Comparison of ENCODE assay signal across 8 cellular contexts in the genomic region with DNA sequence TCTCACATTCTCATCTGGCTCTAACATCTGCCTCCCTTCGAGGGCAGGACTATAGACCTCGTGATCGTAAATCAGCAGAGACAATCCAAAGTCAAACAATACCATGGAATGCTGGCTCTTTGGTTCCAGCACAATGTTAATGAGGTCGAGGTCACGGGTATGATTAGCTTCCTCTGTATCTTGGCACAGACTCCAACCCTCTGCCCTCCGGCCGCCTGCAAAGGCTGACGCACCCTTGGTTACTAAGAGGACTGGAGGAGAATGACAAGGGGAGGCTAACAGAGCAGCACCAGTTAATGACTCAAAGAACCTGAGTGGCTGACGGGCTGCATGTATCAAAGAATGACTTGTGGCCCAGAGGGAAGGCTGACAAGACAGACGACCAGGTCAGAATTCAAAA. TPM values are rescaled to one million over a fixed set of nuclear protein-coding genes. Genes with fewer than 3 reads are reported as not detected.
DNase-seq lines count a peak whose midpoint lies in the region; ATAC-seq and TF ChIP-seq lines count a peak whose summit lies in the region.

No MANE protein-coding gene starts in this region.

- H3K27ac Mint-ChIP-seq in nephron progenitor cell (peak overlapping the region; percentile 99), T-helper 17 cell (no peak overlapping the region)
- no peak overlapping the region for H3K27ac Mint-ChIP-seq in activated CD8-positive, alpha-beta memory T cell treated with anti-CD3 and anti-CD28 coated beads, Interleukin-2, amount 10 ng/mL, durations not matched to agents 7 days and 5 days
- H3K27ac Mint-ChIP-seq in naive thymus-derived CD8-positive, alpha-beta T cell, result no peak overlapping the region

- no peaks in the 10 kb centered on the region for H3K36me3 ChIP-seq in esophagus squamous epithelium

- H3K4me1 Mint-ChIP-seq in nephron progenitor cell (peaks cover 100% of the 10 kb centered on the region), T-helper 17 cell (no peaks in the 10 kb centered on the region)
- H3K4me1 Mint-ChIP-seq in activated CD8-positive, alpha-beta memory T cell treated with anti-CD3 and anti-CD28 coated beads, Interleukin-2, amount 10 ng/mL, durations not matched to agents 7 days and 5 days, result no peaks in the 10 kb centered on the region
- H3K4me1 Mint-ChIP-seq in naive thymus-derived CD8-positive, alpha-beta T cell, result peaks cover 0 to 2% (median 0%) of the 10 kb centered on the region in 4 donors

- H3K9me3 ChIP-seq in esophagus squamous epithelium (no peaks in the 10 kb centered on the region), T-helper 17 cell (ENCODE audit: control insufficient read depth, low read length, poor library complexity, severe bottlenecking) (no peaks in the 10 kb centered on the region)

- TF ChIP-seq POLR2A in esophagus squamous epithelium (IDR thresholded peaks at IDR 0.05), result no peak

- H3K27me3 Mint-ChIP-seq in nephron progenitor cell (ENCODE audit: low read depth, poor library complexity) (peaks cover 2% of the 10 kb centered on the region), T-helper 17 cell (peaks cover 39% of the 10 kb centered on the region)
- peaks cover 31% of the 10 kb centered on the region for H3K27me3 Mint-ChIP-seq in activated CD8-positive, alpha-beta memory T cell treated with anti-CD3 and anti-CD28 coated beads, Interleukin-2, amount 10 ng/mL, durations not matched to agents 7 days and 5 days
- H3K27me3 Mint-ChIP-seq in naive thymus-derived CD8-positive, alpha-beta T cell, result peaks cover 0 to 27% (median 16%) of the 10 kb centered on the region in 5 donors

- H3K4me3 Mint-ChIP-seq in nephron progenitor cell (peak overlapping the region; percentile 71), T-helper 17 cell (no peak overlapping the region)
- no peak overlapping the region for H3K4me3 Mint-ChIP-seq in activated CD8-positive, alpha-beta memory T cell treated with anti-CD3 and anti-CD28 coated beads, Interleukin-2, amount 10 ng/mL, durations not matched to agents 7 days and 5 days
- H3K4me3 Mint-ChIP-seq in naive thymus-derived CD8-positive, alpha-beta T cell, result no peak overlapping the region

- peak; percentile 77 for DNase-seq in COLO668 (lab: John Stamatoyannopoulos, UW; ENCODE audit: unreplicated experiment)
- DNase-seq in NCI-H748 treated with DMSO at 0.1 percent for 48 hours (lab: John Stamatoyannopoulos, UW), result peak; percentile 75
- peak; percentile 12 for DNase-seq in esophagus squamous epithelium (lab: John Stamatoyannopoulos, UW)
- peak; percentile 63 for DNase-seq in nephron progenitor cell
- DNase-seq in T-helper 17 cell, result no peak
- no peak for DNase-seq in activated CD8-positive, alpha-beta memory T cell treated with anti-CD3 and anti-CD28 coated beads, Interleukin-2, amount 10 ng/mL, durations not matched to agents 7 days and 5 days
- DNase-seq in naive thymus-derived CD8-positive, alpha-beta T cell, result no peak

- WGBS in esophagus squamous epithelium, 2 donors, result 29 to 43% methylated on average over 10 of the region's 10 CpGs

- CTCF ChIA-PET in activated CD8-positive, alpha-beta memory T cell treated with anti-CD3 and anti-CD28 coated beads, Interleukin-2, amount 10 ng/mL, durations not matched to agents 7 days and 5 days (lab: Charles Lee), result no interaction called here

- H3K4me3 ChIP-seq in esophagus squamous epithelium, result peak overlapping the region in 1 of 4 donors; percentile 1

- POLR2A ChIA-PET in naive thymus-derived CD8-positive, alpha-beta T cell (lab: Charles Lee), result no interaction called here

- H3K27ac ChIP-seq in esophagus squamous epithelium, result peak overlapping the region in 3 of 4 donors; percentile 17 to 64 (median 49)

- TF ChIP-seq CTCF in esophagus squamous epithelium (IDR thresholded peaks at IDR 0.05), result no peak
- TF ChIP-seq CTCF in nephron progenitor cell (IDR thresholded peaks at IDR 0.05), result no peak

- H3K36me3 Mint-ChIP-seq in nephron progenitor cell (ENCODE audit: low read depth) (peaks cover 28% of the 10 kb centered on the region), T-helper 17 cell (ENCODE audit: low read depth) (peaks cover 6% of the 10 kb centered on the region)
- no peaks in the 10 kb centered on the region for H3K36me3 Mint-ChIP-seq in activated CD8-positive, alpha-beta memory T cell treated with anti-CD3 and anti-CD28 coated beads, Interleukin-2, amount 10 ng/mL, durations not matched to agents 7 days and 5 days
- H3K36me3 Mint-ChIP-seq in naive thymus-derived CD8-positive, alpha-beta T cell, result no peaks in the 10 kb centered on the region

- H3K4me1 ChIP-seq in esophagus squamous epithelium, result peaks cover 0 to 46% (median 26%) of the 10 kb centered on the region in 3 donors

- H3K9me3 Mint-ChIP-seq in nephron progenitor cell, result no peaks in the 10 kb centered on the region
- H3K9me3 Mint-ChIP-seq in activated CD8-positive, alpha-beta memory T cell treated with anti-CD3 and anti-CD28 coated beads, Interleukin-2, amount 10 ng/mL, durations not matched to agents 7 days and 5 days (ENCODE audit: low read depth), result no peaks in the 10 kb centered on the region
- H3K9me3 Mint-ChIP-seq in naive thymus-derived CD8-positive, alpha-beta T cell, result no peaks in the 10 kb centered on the region

- ATAC-seq in T-helper 17 cell (no peak), HG03342 (IDR thresholded peaks at IDR 0.05; ENCODE audit: unreplicated experiment) (no peak)
- no peak for ATAC-seq in activated CD8-positive, alpha-beta memory T cell treated with anti-CD3 and anti-CD28 coated beads, Interleukin-2, amount 10 ng/mL, durations not matched to agents 7 days and 5 days
- no peak for ATAC-seq in naive thymus-derived CD8-positive, alpha-beta T cell

- no peaks in the 10 kb centered on the region for H3K27me3 ChIP-seq in esophagus squamous epithelium

- intact Hi-C loops in esophagus squamous epithelium (cut with DNase I), result no loop called here

RNA-seq across cellular contexts. Expression of a gene that starts 10.1 kb away (rescaled TPM):
- total RNA-seq in esophagus squamous epithelium, result 10 to 100 TPM in 1 of 4 donors, 1 to 10 TPM in 3; 2.2 to 11.1 (median 6.2) TPM
- total RNA-seq in T-helper 17 cell, result 1 to 10 TPM; 1.3 to 4.3 TPM
- not detected for total RNA-seq in activated CD8-positive, alpha-beta memory T cell treated with anti-CD3 and anti-CD28 coated beads, Interleukin-2, amount 10 ng/mL, durations not matched to agents 7 days and 5 days
- total RNA-seq in naive thymus-derived CD8-positive, alpha-beta T cell, result 1 to 10 TPM; 1.4 to 1.8 TPM
- polyA plus RNA-seq in naive thymus-derived CD8-positive, alpha-beta T cell, result under 1 TPM; 0.15 to 0.56 (median 0.20) TPM

Comparison
In these comparisons a context has a peak if more than half of its experiments do, and no peak if none do; other contexts are left out.
1. DNase-seq: peak in COLO668 (single experiment), NCI-H748 treated with DMSO at 0.1 percent for 48 hours (single experiment), esophagus squamous epithelium (single experiment) and nephron progenitor cell (single experiment); none in T-helper 17 cell (0 of 3), activated CD8-positive, alpha-beta memory T cell treated with anti-CD3 and anti-CD28 coated beads, Interleukin-2, amount 10 ng/mL, durations not matched to agents 7 days and 5 days (single experiment) and naive thymus-derived CD8-positive, alpha-beta T cell (0 of 10).